Comparison of ENCODE assay signal across 25 cellular contexts in genomic region chrX:22650691-22651090, GRCh38.
"Had no signal": no experiment of that assay in that cellular context is flagged by ENCODE, and none has a peak within 500 bp of the region (broad histone marks: within the 10 kb centered on the region; RNA-seq: fewer than 3 reads in every experiment).

No MANE protein-coding gene starts in this region.

- H3K4me3 ChIP-seq: cardiac muscle cell, gastroesophageal sphincter, heart right ventricle, neural progenitor cell, skin epidermis, spleen had no signal

- H3K4me3 Mint-ChIP-seq: effector memory CD8-positive, alpha-beta T cell; naive thymus-derived CD4-positive, alpha-beta T cell; nephron; neural progenitor cell; stimulated activated memory B cell treated with anti-CD40 and anti-IgM and Interleukin-4, amounts not matched to agents 10 μg/mL and 1 μg/mL and 100 μg/mL, for 72 hours; type B pancreatic cell had no signal

- ATAC-seq: effector memory CD8-positive, alpha-beta T cell; gastroesophageal sphincter; left colon; naive thymus-derived CD4-positive, alpha-beta T cell; right cardiac atrium; stimulated activated memory B cell treated with anti-CD40 and anti-IgM and Interleukin-4, amounts not matched to agents 10 μg/mL and 1 μg/mL and 100 μg/mL, for 72 hours; stimulated activated naive CD8-positive, alpha-beta T cell treated with anti-CD3 and anti-CD28 coated beads, Interleukin-15, Interleukin-2, amounts not matched to agents 100 U/mL and 50 U/mL, for 24 hours had no signal

- H3K9me3 Mint-ChIP-seq: nephron; neural progenitor cell; stimulated activated memory B cell treated with anti-CD40 and anti-IgM and Interleukin-4, amounts not matched to agents 10 μg/mL and 1 μg/mL and 100 μg/mL, for 72 hours; type B pancreatic cell had no signal

- H3K27me3 Mint-ChIP-seq: effector memory CD8-positive, alpha-beta T cell; naive thymus-derived CD4-positive, alpha-beta T cell; progenitor cell of endocrine pancreas; stimulated activated memory B cell treated with anti-CD40 and anti-IgM and Interleukin-4, amounts not matched to agents 10 μg/mL and 1 μg/mL and 100 μg/mL, for 72 hours; type B pancreatic cell had no signal

- H3K9me3 ChIP-seq: gastroesophageal sphincter, heart right ventricle, spleen had no signal

- H3K27me3 ChIP-seq: cardiac muscle cell, gastroesophageal sphincter, neural progenitor cell, spleen had no signal

- H3K36me3 ChIP-seq: cardiac muscle cell, gastroesophageal sphincter, heart right ventricle, neural progenitor cell, spleen had no signal

- DNase-seq: cortex of kidney; effector memory CD8-positive, alpha-beta T cell; erythroblast; foreskin fibroblast; hippocampal formation; left colon; mammary epithelial cell; mesendoderm; midbrain; naive thymus-derived CD4-positive, alpha-beta T cell; spleen; stimulated activated CD4-positive, alpha-beta T cell treated with anti-CD3 and anti-CD28 coated beads, Interleukin-4, amount 100 ng/mL, for 4 hours; stimulated activated naive CD8-positive, alpha-beta T cell treated with anti-CD3 and anti-CD28 coated beads, Interleukin-15, Interleukin-2, amounts not matched to agents 100 U/mL and 50 U/mL, for 24 hours; substantia nigra had no signal

- H3K27ac Mint-ChIP-seq: effector memory CD8-positive, alpha-beta T cell; naive thymus-derived CD4-positive, alpha-beta T cell; neural progenitor cell; progenitor cell of endocrine pancreas; stimulated activated memory B cell treated with anti-CD40 and anti-IgM and Interleukin-4, amounts not matched to agents 10 μg/mL and 1 μg/mL and 100 μg/mL, for 72 hours; type B pancreatic cell had no signal

- H3K36me3 Mint-ChIP-seq: naive thymus-derived CD4-positive, alpha-beta T cell; neural progenitor cell; stimulated activated memory B cell treated with anti-CD40 and anti-IgM and Interleukin-4, amounts not matched to agents 10 μg/mL and 1 μg/mL and 100 μg/mL, for 72 hours; type B pancreatic cell had no signal

- H3K27ac ChIP-seq: cardiac muscle cell, gastroesophageal sphincter, heart right ventricle, neural progenitor cell, parathyroid adenoma, skin epidermis, spleen had no signal

- H3K4me1 Mint-ChIP-seq: naive thymus-derived CD4-positive, alpha-beta T cell; neural progenitor cell; stimulated activated memory B cell treated with anti-CD40 and anti-IgM and Interleukin-4, amounts not matched to agents 10 μg/mL and 1 μg/mL and 100 μg/mL, for 72 hours had no signal

- H3K4me1 ChIP-seq: gastroesophageal sphincter, heart right ventricle, neural progenitor cell, parathyroid adenoma, spleen had no signal
